1 cellular context compared by ENCODE assay signal in the genomic region with DNA sequence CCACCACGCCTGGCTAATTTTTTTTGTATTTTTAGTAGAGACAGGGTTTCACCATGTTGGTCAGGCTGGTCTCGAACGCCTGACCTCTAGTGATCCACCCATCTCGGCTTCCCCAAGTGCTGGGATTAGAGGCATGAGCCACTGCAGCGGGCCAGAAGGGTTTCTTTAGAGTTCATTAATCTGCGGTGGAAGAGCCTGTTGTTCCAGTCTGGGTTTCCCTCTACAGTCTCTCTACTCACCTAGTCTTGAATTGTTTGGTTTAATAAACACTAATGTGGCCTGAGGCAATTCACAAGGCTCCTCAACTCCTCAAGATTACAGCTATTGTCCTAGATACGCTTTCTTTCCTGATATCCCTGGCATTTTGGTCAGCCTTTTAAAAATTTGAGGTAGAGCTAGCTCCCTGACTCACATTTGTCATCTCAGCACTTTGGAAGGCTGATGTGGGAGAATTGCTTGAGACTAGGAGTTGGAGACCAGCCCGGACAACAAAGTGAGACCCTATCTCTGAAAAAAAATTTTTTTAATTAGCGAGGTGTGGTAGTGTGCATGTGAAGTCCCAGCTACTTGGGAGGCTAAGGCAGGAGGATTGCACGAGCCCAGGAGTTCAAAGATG.
TF ChIP-seq lines count a peak whose summit lies in the region.

No MANE protein-coding gene starts in this region.

TF ChIP-seq in HepG2, 621 proteins besides CTCF, POLR2A, EP300 and RAD21:
- TF ChIP-seq, protein P1, sequence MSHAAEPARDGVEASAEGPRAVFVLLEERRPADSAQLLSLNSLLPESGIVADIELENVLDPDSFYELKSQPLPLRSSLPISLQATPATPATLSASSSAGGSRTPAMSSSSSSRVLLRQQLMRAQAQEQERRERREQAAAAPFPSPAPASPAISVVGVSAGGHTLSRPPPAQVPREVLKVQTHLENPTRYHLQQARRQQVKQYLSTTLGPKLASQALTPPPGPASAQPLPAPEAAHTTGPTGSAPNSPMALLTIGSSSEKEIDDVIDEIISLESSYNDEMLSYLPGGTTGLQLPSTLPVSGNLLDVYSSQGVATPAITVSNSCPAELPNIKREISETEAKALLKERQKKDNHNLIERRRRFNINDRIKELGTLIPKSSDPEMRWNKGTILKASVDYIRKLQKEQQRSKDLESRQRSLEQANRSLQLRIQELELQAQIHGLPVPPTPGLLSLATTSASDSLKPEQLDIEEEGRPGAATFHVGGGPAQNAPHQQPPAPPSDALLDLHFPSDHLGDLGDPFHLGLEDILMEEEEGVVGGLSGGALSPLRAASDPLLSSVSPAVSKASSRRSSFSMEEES (CRISPR knock-in tag; IDR thresholded peaks at IDR 0.05) = no peak
- TF ChIP-seq MAFF (IDR thresholded peaks at IDR 0.05; ENCODE audit: low read depth, low read length) (peak; percentile 79), FOXK2 (IDR thresholded peaks at IDR 0.05) (no peak), ELF4 (CRISPR knock-in tag; IDR thresholded peaks at IDR 0.05; ENCODE audit: borderline replicate concordance) (no peak), HNRNPL (IDR thresholded peaks at IDR 0.05; ENCODE audit: low read depth, low read length) (no peak), MYNN (CRISPR knock-in tag; IDR thresholded peaks at IDR 0.05; ENCODE audit: low read depth) (no peak), MAFK (conservative IDR thresholded peaks at IDR 0.05 in 1 of 2, IDR thresholded peaks at IDR 0.05 in 1 of 2; ENCODE audit: low read length in 2 of 2) (peak; percentile 76 to 82), HMG20B (CRISPR knock-in tag; conservative IDR thresholded peaks at IDR 0.05) (no peak), KDM5B (CRISPR knock-in tag; IDR thresholded peaks at IDR 0.05; ENCODE audit: borderline replicate concordance) (no peak), ASH2L (IDR thresholded peaks at IDR 0.05; ENCODE audit: insufficient read length, low read depth, low read length) (no peak)
- TF ChIP-seq, protein P2, sequence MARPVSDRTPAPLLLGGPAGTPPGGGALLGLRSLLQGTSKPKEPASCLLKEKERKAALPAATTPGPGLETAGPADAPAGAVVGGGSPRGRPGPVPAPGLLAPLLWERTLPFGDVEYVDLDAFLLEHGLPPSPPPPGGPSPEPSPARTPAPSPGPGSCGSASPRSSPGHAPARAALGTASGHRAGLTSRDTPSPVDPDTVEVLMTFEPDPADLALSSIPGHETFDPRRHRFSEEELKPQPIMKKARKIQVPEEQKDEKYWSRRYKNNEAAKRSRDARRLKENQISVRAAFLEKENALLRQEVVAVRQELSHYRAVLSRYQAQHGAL (CRISPR knock-in tag; IDR thresholded peaks at IDR 0.05; ENCODE audit: not compliant biosample characterization) = no peak
